1 cellular context compared by ENCODE assay signal in genomic region chr10:72260215-72260587, GRCh38.
TF ChIP-seq lines count a peak whose summit lies in the region.

No MANE protein-coding gene starts in this region.

TF ChIP-seq in K562, 482 proteins besides CTCF, POLR2A, EP300 and RAD21 (continued from another document):
- TF ChIP-seq POLR3G (IDR thresholded peaks at IDR 0.05; ENCODE audit: extremely low read depth, insufficient read length, insufficient replicate concordance) (no peak), ZNF277 (CRISPR knock-in tag; IDR thresholded peaks at IDR 0.05; ENCODE audit: borderline replicate concordance) (no peak), SPI1 (IDR thresholded peaks at IDR 0.05; ENCODE audit: borderline replicate concordance, low read depth, low read length) (no peak), ZNF589 (CRISPR knock-in tag; IDR thresholded peaks at IDR 0.05; ENCODE audit: low read depth) (peak; percentile 93; the same call in 1 of the 2 replicates), PKNOX1 (IDR thresholded peaks at IDR 0.05) (0 out of 2 replicates have a peak, but pooled peaks have one; percentile 3), SIX5 (IDR thresholded peaks at IDR 0.05; ENCODE audit: borderline replicate concordance in 1 of 2, insufficient read depth in 1 of 2, low read depth in 1 of 2, low read length in 2 of 2) (no peak), CEBPB (tag; IDR thresholded peaks at IDR 0.05) (no peak), U2AF1 (optimal IDR thresholded peaks at IDR 0.05; ENCODE audit: low read depth, low read length) (no peak), NFE2 (IDR thresholded peaks at IDR 0.05; ENCODE audit: low read depth) (no peak), ZNF431 (CRISPR knock-in tag; IDR thresholded peaks at IDR 0.05) (no peak; the same call in 1 of the 2 replicates), PBX2 (CRISPR knock-in tag; IDR thresholded peaks at IDR 0.05; ENCODE audit: low read depth) (no peak), PBX2 (tag; conservative IDR thresholded peaks at IDR 0.05; ENCODE audit: low read depth) (no peak), ZNF740 (CRISPR knock-in tag; IDR thresholded peaks at IDR 0.05) (no peak), ZNF740 (tag; IDR thresholded peaks at IDR 0.05) (peak in 1 of 2 experiments; percentile 52; a peak in 1 of 4 replicates), PHF21A (IDR thresholded peaks at IDR 0.05; ENCODE audit: borderline replicate concordance, low read depth) (no peak), MAX (CRISPR knock-in tag; IDR thresholded peaks at IDR 0.05) (no peak), PRMT5 (CRISPR knock-in tag; IDR thresholded peaks at IDR 0.05) (no peak), CLOCK (CRISPR knock-in tag; IDR thresholded peaks at IDR 0.05; ENCODE audit: borderline replicate concordance) (no peak), HNRNPL (IDR thresholded peaks at IDR 0.05; ENCODE audit: low read depth, low read length) (no peak), SIRT6 (IDR thresholded peaks at IDR 0.05; ENCODE audit: low read depth, low read length) (no peak), MTF1 (CRISPR knock-in tag; IDR thresholded peaks at IDR 0.05; ENCODE audit: borderline replicate concordance) (no peak), ZNF584 (CRISPR knock-in tag; IDR thresholded peaks at IDR 0.05; ENCODE audit: low read depth) (no peak), BRF2 (IDR thresholded peaks at IDR 0.05; ENCODE audit: borderline replicate concordance, insufficient read depth, insufficient read length) (no peak), ZC3H4 (CRISPR knock-in tag; IDR thresholded peaks at IDR 0.05; ENCODE audit: borderline replicate concordance) (no peak), CBX5 (IDR thresholded peaks at IDR 0.05; ENCODE audit: borderline replicate concordance, low read depth) (no peak), ZSCAN32 (CRISPR knock-in tag; IDR thresholded peaks at IDR 0.05) (peak; percentile 71), KLF16 (IDR thresholded peaks at IDR 0.05) (no peak), KDM2B (CRISPR knock-in tag; IDR thresholded peaks at IDR 0.05) (no peak), TOE1 (IDR thresholded peaks at IDR 0.05; ENCODE audit: borderline replicate concordance) (no peak), TOE1 (CRISPR knock-in tag; IDR thresholded peaks at IDR 0.05; ENCODE audit: borderline replicate concordance, low read depth) (no peak), HNRNPK (IDR thresholded peaks at IDR 0.05; ENCODE audit: low read depth, low read length, poor library complexity, severe bottlenecking) (no peak), ZNF696 (CRISPR knock-in tag; conservative IDR thresholded peaks at IDR 0.05) (0 out of 2 replicates have a peak, but pooled peaks have one; percentile 39), ZNF57 (CRISPR knock-in tag; IDR thresholded peaks at IDR 0.05) (no peak), STAT6 (CRISPR knock-in tag; IDR thresholded peaks at IDR 0.05) (no peak), HOXB6 (CRISPR knock-in tag; IDR thresholded peaks at IDR 0.05; ENCODE audit: borderline replicate concordance) (no peak), SP2 (IDR thresholded peaks at IDR 0.05; ENCODE audit: extremely low read depth, low read depth, low read length, poor library complexity, severe bottlenecking) (no peak), DDX20 (tag; IDR thresholded peaks at IDR 0.05; ENCODE audit: low read depth) (no peak), ZNF347 (CRISPR knock-in tag; IDR thresholded peaks at IDR 0.05; ENCODE audit: low read depth) (no peak), GMEB1 (CRISPR knock-in tag; IDR thresholded peaks at IDR 0.05) (no peak), CHCHD3 (CRISPR knock-in tag; IDR thresholded peaks at IDR 0.05) (no peak), ESRRA (IDR thresholded peaks at IDR 0.05; ENCODE audit: borderline replicate concordance, low read depth) (no peak)
